ENCODE assay signal across 1 cellular context in the genomic region with DNA sequence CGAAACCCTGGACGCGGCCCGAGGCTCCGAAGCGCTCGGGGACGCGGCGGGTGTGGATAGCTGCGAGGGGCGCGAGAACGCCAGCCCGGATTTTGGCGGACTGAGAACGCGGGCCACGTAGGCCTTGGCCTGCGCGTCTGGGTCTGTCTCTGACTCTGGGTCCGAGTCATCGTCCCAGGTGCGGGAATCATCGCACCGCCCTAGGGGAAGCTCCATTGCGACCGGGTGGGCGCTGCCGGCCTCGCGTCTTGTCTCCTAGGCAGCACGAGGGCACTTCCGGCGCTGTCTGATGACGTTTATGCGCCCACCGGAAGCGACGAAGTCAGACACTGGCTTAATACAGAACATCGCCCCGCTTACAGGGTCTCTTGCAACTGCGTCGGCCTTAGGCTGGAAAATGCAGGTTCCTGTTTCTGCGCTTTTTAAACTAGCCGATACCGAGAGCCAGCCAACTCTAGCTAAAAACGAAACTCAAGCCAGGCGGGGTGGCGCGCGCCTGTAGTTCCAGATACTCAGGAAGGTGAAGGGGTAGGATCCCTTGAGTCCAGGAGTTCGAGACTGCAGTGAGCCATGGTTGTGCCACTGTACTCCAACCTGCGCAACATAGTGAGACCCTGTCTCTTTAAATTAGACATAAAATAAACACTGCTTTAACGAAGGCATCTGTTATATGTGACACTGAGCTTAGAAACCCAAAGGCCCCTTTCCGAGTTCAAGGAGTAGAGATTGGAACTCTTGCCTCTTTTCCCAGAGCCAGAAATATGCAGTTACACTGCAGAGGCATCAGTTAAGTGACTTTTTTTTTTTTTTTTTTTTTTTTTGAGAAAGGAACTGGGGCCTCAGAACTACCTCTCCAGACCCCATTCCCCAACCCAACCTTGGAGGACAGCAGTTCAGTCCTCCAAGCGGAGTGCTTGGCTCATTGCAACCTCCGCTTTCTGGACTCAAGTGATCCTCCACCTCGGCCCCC.
TF ChIP-seq lines count a peak whose summit lies in the region.

FBXW9 (minus strand) TSS at position 266 of the 970 bp plus-strand sequence; CDS start at position 216, 50 bp downstream.

TF ChIP-seq in HepG2, 621 proteins besides CTCF, POLR2A, EP300 and RAD21 (continued from another document and continues in another):
- peak; percentile 88 for TF ChIP-seq BCL3 (CRISPR knock-in tag; IDR thresholded peaks at IDR 0.05)
- peak; percentile 95 for TF ChIP-seq ZNF574 (CRISPR knock-in tag; IDR thresholded peaks at IDR 0.05)
- peak; percentile 90 for TF ChIP-seq ZBTB40 (IDR thresholded peaks at IDR 0.05)
- TF ChIP-seq ZBTB40 (CRISPR knock-in tag; IDR thresholded peaks at IDR 0.05), result peak; percentile 84
- peak; percentile 80 for TF ChIP-seq PHF8 (CRISPR knock-in tag; IDR thresholded peaks at IDR 0.05)
- TF ChIP-seq SOX5 (CRISPR knock-in tag; IDR thresholded peaks at IDR 0.05; ENCODE audit: borderline replicate concordance), result peak; percentile 31; the same call in 1 of the 2 replicates
- peak; percentile 91 for TF ChIP-seq AKAP8 (CRISPR knock-in tag; IDR thresholded peaks at IDR 0.05)
- peak; percentile 59; the same call in 1 of the 2 replicates for TF ChIP-seq ZFP90 (CRISPR knock-in tag; IDR thresholded peaks at IDR 0.05; ENCODE audit: borderline replicate concordance)
- peak; percentile 100 for TF ChIP-seq GATAD1 (CRISPR knock-in tag; IDR thresholded peaks at IDR 0.05)
- TF ChIP-seq SMYD3 (CRISPR knock-in tag; IDR thresholded peaks at IDR 0.05), result peak; percentile 79; the same call in 1 of the 2 replicates
- no peak for TF ChIP-seq STAT5B (CRISPR knock-in tag; IDR thresholded peaks at IDR 0.05)
- peak; percentile 59 for TF ChIP-seq ZNF317 (CRISPR knock-in tag; IDR thresholded peaks at IDR 0.05)
- TF ChIP-seq MAZ (IDR thresholded peaks at IDR 0.05; ENCODE audit: borderline replicate concordance, low read depth, low read length), result no peak
- peak; percentile 49; the same call in 1 of the 2 replicates for TF ChIP-seq MAZ (CRISPR knock-in tag; IDR thresholded peaks at IDR 0.05; ENCODE audit: low read depth)
- TF ChIP-seq, protein P1, sequence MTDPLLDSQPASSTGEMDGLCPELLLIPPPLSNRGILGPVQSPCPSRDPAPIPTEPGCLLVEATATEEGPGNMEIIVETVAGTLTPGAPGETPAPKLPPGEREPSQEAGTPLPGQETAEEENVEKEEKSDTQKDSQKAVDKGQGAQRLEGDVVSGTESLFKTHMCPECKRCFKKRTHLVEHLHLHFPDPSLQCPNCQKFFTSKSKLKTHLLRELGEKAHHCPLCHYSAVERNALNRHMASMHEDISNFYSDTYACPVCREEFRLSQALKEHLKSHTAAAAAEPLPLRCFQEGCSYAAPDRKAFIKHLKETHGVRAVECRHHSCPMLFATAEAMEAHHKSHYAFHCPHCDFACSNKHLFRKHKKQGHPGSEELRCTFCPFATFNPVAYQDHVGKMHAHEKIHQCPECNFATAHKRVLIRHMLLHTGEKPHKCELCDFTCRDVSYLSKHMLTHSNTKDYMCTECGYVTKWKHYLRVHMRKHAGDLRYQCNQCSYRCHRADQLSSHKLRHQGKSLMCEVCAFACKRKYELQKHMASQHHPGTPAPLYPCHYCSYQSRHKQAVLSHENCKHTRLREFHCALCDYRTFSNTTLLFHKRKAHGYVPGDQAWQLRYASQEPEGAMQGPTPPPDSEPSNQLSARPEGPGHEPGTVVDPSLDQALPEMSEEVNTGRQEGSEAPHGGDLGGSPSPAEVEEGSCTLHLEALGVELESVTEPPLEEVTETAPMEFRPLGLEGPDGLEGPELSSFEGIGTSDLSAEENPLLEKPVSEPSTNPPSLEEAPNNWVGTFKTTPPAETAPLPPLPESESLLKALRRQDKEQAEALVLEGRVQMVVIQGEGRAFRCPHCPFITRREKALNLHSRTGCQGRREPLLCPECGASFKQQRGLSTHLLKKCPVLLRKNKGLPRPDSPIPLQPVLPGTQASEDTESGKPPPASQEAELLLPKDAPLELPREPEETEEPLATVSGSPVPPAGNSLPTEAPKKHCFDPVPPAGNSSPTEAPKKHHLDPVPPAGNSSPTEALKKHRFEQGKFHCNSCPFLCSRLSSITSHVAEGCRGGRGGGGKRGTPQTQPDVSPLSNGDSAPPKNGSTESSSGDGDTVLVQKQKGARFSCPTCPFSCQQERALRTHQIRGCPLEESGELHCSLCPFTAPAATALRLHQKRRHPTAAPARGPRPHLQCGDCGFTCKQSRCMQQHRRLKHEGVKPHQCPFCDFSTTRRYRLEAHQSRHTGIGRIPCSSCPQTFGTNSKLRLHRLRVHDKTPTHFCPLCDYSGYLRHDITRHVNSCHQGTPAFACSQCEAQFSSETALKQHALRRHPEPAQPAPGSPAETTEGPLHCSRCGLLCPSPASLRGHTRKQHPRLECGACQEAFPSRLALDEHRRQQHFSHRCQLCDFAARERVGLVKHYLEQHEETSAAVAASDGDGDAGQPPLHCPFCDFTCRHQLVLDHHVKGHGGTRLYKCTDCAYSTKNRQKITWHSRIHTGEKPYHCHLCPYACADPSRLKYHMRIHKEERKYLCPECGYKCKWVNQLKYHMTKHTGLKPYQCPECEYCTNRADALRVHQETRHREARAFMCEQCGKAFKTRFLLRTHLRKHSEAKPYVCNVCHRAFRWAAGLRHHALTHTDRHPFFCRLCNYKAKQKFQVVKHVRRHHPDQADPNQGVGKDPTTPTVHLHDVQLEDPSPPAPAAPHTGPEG (CRISPR knock-in tag; IDR thresholded peaks at IDR 0.05), result 0 out of 2 replicates have a peak, but pooled peaks have one; percentile 52
- TF ChIP-seq GFI1 (CRISPR knock-in tag; IDR thresholded peaks at IDR 0.05; ENCODE audit: borderline replicate concordance), result no peak
- no peak for TF ChIP-seq SCMH1 (CRISPR knock-in tag; IDR thresholded peaks at IDR 0.05; ENCODE audit: borderline replicate concordance)
- TF ChIP-seq SP140L (CRISPR knock-in tag; IDR thresholded peaks at IDR 0.05; ENCODE audit: borderline replicate concordance), result no peak
- TF ChIP-seq ARID3A (IDR thresholded peaks at IDR 0.05; ENCODE audit: low read depth, low read length), result no peak
- peak; percentile 63; the same call in 1 of the 2 replicates for TF ChIP-seq ZSCAN31 (CRISPR knock-in tag; IDR thresholded peaks at IDR 0.05; ENCODE audit: low read depth)
- TF ChIP-seq ZNF782 (CRISPR knock-in tag; IDR thresholded peaks at IDR 0.05; ENCODE audit: borderline replicate concordance), result peak; percentile 84; the same call in 1 of the 2 replicates
- TF ChIP-seq RORA (CRISPR knock-in tag; IDR thresholded peaks at IDR 0.05), result no peak
- TF ChIP-seq KLF16 (CRISPR knock-in tag; IDR thresholded peaks at IDR 0.05), result peak in 1 of 2 experiments; percentile 80; a peak in 1 of 4 replicates
- TF ChIP-seq CC2D1A (CRISPR knock-in tag; IDR thresholded peaks at IDR 0.05), result no peak
- no peak for TF ChIP-seq ZNF720 (CRISPR knock-in tag; IDR thresholded peaks at IDR 0.05)
- no peak for TF ChIP-seq ZNF24 (IDR thresholded peaks at IDR 0.05)
- 0 out of 2 replicates have a peak, but pooled peaks have one; percentile 67 for TF ChIP-seq GLI4 (CRISPR knock-in tag; IDR thresholded peaks at IDR 0.05; ENCODE audit: borderline replicate concordance)
- no peak for TF ChIP-seq HMGA1 (CRISPR knock-in tag; conservative IDR thresholded peaks at IDR 0.05)
- no peak for TF ChIP-seq NCOA5 (CRISPR knock-in tag; IDR thresholded peaks at IDR 0.05)
- peak; percentile 87 for TF ChIP-seq ZFY (CRISPR knock-in tag; IDR thresholded peaks at IDR 0.05)
- peak; percentile 94 for TF ChIP-seq KMT2B (CRISPR knock-in tag; IDR thresholded peaks at IDR 0.05)
- peak; percentile 94 for TF ChIP-seq FOXK1 (CRISPR knock-in tag; IDR thresholded peaks at IDR 0.05; ENCODE audit: borderline replicate concordance, low read depth)
- TF ChIP-seq ZNF124 (CRISPR knock-in tag; IDR thresholded peaks at IDR 0.05), result 0 out of 2 replicates have a peak, but pooled peaks have one; percentile 25
- no peak for TF ChIP-seq ZNF557 (CRISPR knock-in tag; IDR thresholded peaks at IDR 0.05)
- 0 out of 2 replicates have a peak, but pooled peaks have one; percentile 33 for TF ChIP-seq ZNF354B (CRISPR knock-in tag; IDR thresholded peaks at IDR 0.05)
